In the genomic region with DNA sequence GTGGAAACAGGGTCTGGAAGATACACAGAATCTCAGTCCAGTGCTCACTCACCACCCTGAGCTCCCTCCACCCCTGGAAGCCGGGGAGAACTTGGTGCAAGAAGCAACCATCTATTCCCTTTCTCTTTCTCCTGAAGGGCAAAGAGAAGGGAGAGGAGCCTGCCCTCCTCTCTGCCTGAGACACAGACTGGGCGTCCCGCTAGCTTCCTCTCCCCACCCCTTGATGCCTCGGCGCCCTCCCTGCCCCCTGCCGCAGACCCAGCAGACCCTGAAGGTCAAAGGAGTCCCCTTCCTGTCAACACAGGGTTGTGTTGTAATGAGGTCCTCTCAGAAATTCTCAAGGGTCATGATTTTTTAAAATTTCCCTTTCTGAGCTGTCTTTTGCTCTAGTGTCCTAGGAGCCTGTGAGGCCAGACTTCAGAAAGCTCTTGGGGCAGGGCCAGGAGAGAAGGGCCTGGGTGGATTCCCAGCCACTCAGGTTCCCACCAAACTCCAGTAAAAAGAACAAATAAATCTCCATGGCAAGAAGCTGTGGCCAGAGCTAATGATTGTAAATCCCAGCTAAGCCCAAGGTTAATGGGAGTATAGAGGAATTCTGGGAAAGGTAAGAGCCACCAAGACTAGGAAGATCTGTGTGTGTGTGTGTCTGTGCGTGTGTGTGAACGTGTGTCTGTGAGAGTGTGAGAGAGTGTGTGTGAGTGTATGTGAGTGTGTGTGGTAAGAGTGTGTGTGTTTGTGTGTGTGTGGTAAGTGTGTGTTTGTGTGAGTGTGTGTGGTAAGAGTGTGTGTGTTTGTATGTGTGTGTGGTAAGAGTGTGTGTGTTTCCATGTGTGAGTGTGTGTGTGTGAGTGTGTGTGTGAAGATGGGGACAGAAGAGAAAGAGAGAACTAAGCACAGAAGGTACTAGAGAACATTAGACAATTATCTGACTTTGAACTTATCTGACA, we compare ENCODE assay signal across 1 cellular context.
TF ChIP-seq lines count a peak whose summit lies in the region.

No MANE protein-coding gene starts in this region.

TF ChIP-seq in HepG2, 621 proteins besides CTCF, POLR2A, EP300 and RAD21 (continued from another document and continues in another):
- TF ChIP-seq, protein P1, sequence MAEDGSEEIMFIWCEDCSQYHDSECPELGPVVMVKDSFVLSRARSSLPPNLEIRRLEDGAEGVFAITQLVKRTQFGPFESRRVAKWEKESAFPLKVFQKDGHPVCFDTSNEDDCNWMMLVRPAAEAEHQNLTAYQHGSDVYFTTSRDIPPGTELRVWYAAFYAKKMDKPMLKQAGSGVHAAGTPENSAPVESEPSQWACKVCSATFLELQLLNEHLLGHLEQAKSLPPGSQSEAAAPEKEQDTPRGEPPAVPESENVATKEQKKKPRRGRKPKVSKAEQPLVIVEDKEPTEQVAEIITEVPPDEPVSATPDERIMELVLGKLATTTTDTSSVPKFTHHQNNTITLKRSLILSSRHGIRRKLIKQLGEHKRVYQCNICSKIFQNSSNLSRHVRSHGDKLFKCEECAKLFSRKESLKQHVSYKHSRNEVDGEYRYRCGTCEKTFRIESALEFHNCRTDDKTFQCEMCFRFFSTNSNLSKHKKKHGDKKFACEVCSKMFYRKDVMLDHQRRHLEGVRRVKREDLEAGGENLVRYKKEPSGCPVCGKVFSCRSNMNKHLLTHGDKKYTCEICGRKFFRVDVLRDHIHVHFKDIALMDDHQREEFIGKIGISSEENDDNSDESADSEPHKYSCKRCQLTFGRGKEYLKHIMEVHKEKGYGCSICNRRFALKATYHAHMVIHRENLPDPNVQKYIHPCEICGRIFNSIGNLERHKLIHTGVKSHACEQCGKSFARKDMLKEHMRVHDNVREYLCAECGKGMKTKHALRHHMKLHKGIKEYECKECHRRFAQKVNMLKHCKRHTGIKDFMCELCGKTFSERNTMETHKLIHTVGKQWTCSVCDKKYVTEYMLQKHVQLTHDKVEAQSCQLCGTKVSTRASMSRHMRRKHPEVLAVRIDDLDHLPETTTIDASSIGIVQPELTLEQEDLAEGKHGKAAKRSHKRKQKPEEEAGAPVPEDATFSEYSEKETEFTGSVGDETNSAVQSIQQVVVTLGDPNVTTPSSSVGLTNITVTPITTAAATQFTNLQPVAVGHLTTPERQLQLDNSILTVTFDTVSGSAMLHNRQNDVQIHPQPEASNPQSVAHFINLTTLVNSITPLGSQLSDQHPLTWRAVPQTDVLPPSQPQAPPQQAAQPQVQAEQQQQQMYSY (CRISPR knock-in tag; IDR thresholded peaks at IDR 0.05): no peak
- TF ChIP-seq CEBPB (IDR thresholded peaks at IDR 0.05; ENCODE audit: borderline replicate concordance, low read depth, low read length) (no peak), REST (IDR thresholded peaks at IDR 0.05; ENCODE audit: borderline replicate concordance in 1 of 2, low read depth in 1 of 2, low read length in 2 of 2) (no peak), KAT2B (IDR thresholded peaks at IDR 0.05; ENCODE audit: borderline replicate concordance, low read depth, low read length) (no peak), HES4 (CRISPR knock-in tag; IDR thresholded peaks at IDR 0.05; ENCODE audit: borderline replicate concordance) (no peak), SIX4 (CRISPR knock-in tag; IDR thresholded peaks at IDR 0.05) (no peak), ARNT (IDR thresholded peaks at IDR 0.05) (no peak), MED1 (CRISPR knock-in tag; IDR thresholded peaks at IDR 0.05) (no peak), HOXA9 (CRISPR knock-in tag; IDR thresholded peaks at IDR 0.05; ENCODE audit: borderline replicate concordance) (no peak), HNRNPK (IDR thresholded peaks at IDR 0.05; ENCODE audit: low read depth, low read length, poor library complexity, severe bottlenecking) (no peak), ZNF644 (CRISPR knock-in tag; IDR thresholded peaks at IDR 0.05; ENCODE audit: low read depth) (no peak), CBFB (CRISPR knock-in tag; IDR thresholded peaks at IDR 0.05) (no peak), ZNF432 (CRISPR knock-in tag; IDR thresholded peaks at IDR 0.05; ENCODE audit: borderline replicate concordance) (no peak), HCFC1 (IDR thresholded peaks at IDR 0.05; ENCODE audit: low read depth, low read length) (0 out of 2 replicates have a peak, but pooled peaks have one; percentile 4), ZNF577 (CRISPR knock-in tag; IDR thresholded peaks at IDR 0.05; ENCODE audit: borderline replicate concordance, low read depth) (no peak), ZNF788 (CRISPR knock-in tag; IDR thresholded peaks at IDR 0.05; ENCODE audit: borderline replicate concordance) (no peak), RFX1 (IDR thresholded peaks at IDR 0.05) (no peak), ESRRA (CRISPR knock-in tag; IDR thresholded peaks at IDR 0.05; ENCODE audit: low read depth) (peak; percentile 53; the same call in 1 of the 2 replicates), ZNF709 (CRISPR knock-in tag; IDR thresholded peaks at IDR 0.05) (no peak), ZNF776 (CRISPR knock-in tag; IDR thresholded peaks at IDR 0.05) (no peak), RELA (CRISPR knock-in tag; IDR thresholded peaks at IDR 0.05) (no peak), ZNF629 (CRISPR knock-in tag; conservative IDR thresholded peaks at IDR 0.05) (no peak), TEAD2 (CRISPR knock-in tag; IDR thresholded peaks at IDR 0.05) (no peak), ZNF737 (CRISPR knock-in tag; IDR thresholded peaks at IDR 0.05; ENCODE audit: borderline replicate concordance) (no peak), HMG20A (CRISPR knock-in tag; IDR thresholded peaks at IDR 0.05; ENCODE audit: borderline replicate concordance) (no peak), TEF (CRISPR knock-in tag; IDR thresholded peaks at IDR 0.05) (no peak), FOXO4 (CRISPR knock-in tag; conservative IDR thresholded peaks at IDR 0.05) (no peak), MEF2D (CRISPR knock-in tag; IDR thresholded peaks at IDR 0.05) (0 out of 2 replicates have a peak, but pooled peaks have one; percentile 34), CREB1 (IDR thresholded peaks at IDR 0.05) (no peak), CREB1 (CRISPR knock-in tag; IDR thresholded peaks at IDR 0.05) (no peak), ZFYVE20 (CRISPR knock-in tag; IDR thresholded peaks at IDR 0.05; ENCODE audit: borderline replicate concordance, low read depth) (no peak), ZUFSP (CRISPR knock-in tag; IDR thresholded peaks at IDR 0.05; ENCODE audit: borderline replicate concordance) (no peak), SP1 (IDR thresholded peaks at IDR 0.05) (no peak), SP1 (CRISPR knock-in tag; IDR thresholded peaks at IDR 0.05) (no peak), NFE2L1 (CRISPR knock-in tag; IDR thresholded peaks at IDR 0.05; ENCODE audit: borderline replicate concordance) (no peak), JUNB (CRISPR knock-in tag; IDR thresholded peaks at IDR 0.05; ENCODE audit: borderline replicate concordance) (0 out of 2 replicates have a peak, but pooled peaks have one; percentile 28), ZNF180 (CRISPR knock-in tag; IDR thresholded peaks at IDR 0.05; ENCODE audit: borderline replicate concordance, low read depth) (no peak), DNMT3B (CRISPR knock-in tag; conservative IDR thresholded peaks at IDR 0.05) (no peak), RORA (CRISPR knock-in tag; IDR thresholded peaks at IDR 0.05) (no peak), HNRNPL (IDR thresholded peaks at IDR 0.05; ENCODE audit: low read depth, low read length) (no peak), ZNF879 (CRISPR knock-in tag; IDR thresholded peaks at IDR 0.05) (no peak)
- TF ChIP-seq, protein P2, sequence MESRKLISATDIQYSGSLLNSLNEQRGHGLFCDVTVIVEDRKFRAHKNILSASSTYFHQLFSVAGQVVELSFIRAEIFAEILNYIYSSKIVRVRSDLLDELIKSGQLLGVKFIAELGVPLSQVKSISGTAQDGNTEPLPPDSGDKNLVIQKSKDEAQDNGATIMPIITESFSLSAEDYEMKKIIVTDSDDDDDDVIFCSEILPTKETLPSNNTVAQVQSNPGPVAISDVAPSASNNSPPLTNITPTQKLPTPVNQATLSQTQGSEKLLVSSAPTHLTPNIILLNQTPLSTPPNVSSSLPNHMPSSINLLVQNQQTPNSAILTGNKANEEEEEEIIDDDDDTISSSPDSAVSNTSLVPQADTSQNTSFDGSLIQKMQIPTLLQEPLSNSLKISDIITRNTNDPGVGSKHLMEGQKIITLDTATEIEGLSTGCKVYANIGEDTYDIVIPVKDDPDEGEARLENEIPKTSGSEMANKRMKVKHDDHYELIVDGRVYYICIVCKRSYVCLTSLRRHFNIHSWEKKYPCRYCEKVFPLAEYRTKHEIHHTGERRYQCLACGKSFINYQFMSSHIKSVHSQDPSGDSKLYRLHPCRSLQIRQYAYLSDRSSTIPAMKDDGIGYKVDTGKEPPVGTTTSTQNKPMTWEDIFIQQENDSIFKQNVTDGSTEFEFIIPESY (CRISPR knock-in tag; IDR thresholded peaks at IDR 0.05): no peak
- TF ChIP-seq, protein P3, sequence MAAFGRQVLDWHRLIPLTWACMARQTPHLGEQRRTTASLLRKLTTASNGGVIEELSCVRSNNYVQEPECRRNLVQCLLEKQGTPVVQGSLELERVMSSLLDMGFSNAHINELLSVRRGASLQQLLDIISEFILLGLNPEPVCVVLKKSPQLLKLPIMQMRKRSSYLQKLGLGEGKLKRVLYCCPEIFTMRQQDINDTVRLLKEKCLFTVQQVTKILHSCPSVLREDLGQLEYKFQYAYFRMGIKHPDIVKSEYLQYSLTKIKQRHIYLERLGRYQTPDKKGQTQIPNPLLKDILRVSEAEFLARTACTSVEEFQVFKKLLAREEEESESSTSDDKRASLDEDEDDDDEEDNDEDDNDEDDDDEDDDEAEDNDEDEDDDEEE (CRISPR knock-in tag; IDR thresholded peaks at IDR 0.05): no peak
- TF ChIP-seq, protein P4, sequence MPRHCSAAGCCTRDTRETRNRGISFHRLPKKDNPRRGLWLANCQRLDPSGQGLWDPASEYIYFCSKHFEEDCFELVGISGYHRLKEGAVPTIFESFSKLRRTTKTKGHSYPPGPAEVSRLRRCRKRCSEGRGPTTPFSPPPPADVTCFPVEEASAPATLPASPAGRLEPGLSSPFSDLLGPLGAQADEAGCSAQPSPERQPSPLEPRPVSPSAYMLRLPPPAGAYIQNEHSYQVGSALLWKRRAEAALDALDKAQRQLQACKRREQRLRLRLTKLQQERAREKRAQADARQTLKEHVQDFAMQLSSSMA (CRISPR knock-in tag; IDR thresholded peaks at IDR 0.05): no peak
- TF ChIP-seq, protein P5, sequence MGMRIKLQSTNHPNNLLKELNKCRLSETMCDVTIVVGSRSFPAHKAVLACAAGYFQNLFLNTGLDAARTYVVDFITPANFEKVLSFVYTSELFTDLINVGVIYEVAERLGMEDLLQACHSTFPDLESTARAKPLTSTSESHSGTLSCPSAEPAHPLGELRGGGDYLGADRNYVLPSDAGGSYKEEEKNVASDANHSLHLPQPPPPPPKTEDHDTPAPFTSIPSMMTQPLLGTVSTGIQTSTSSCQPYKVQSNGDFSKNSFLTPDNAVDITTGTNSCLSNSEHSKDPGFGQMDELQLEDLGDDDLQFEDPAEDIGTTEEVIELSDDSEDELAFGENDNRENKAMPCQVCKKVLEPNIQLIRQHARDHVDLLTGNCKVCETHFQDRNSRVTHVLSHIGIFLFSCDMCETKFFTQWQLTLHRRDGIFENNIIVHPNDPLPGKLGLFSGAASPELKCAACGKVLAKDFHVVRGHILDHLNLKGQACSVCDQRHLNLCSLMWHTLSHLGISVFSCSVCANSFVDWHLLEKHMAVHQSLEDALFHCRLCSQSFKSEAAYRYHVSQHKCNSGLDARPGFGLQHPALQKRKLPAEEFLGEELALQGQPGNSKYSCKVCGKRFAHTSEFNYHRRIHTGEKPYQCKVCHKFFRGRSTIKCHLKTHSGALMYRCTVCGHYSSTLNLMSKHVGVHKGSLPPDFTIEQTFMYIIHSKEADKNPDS (CRISPR knock-in tag; IDR thresholded peaks at IDR 0.05): no peak
